ENCODE assay signal across 13 cellular contexts in genomic region chr22:19066531-19067271, GRCh38. TPM values are rescaled to one million over a fixed set of nuclear protein-coding genes. Genes with fewer than 3 reads are reported as not detected.
DNase-seq lines count a peak whose midpoint lies in the region; ATAC-seq and TF ChIP-seq lines count a peak whose summit lies in the region.
"Had no signal": no experiment of that assay in that cellular context is flagged by ENCODE, and none has a peak within 500 bp of the region (broad histone marks: within the 10 kb centered on the region; RNA-seq: fewer than 3 reads in every experiment).

No MANE protein-coding gene starts in this region.

- H3K27me3 ChIP-seq in AG04450 (ENCODE audit: control insufficient read depth, insufficient read depth, low read length): no peaks in the 10 kb centered on the region
- H3K27me3 ChIP-seq in stomach: no peaks in the 10 kb centered on the region
- H3K27me3 ChIP-seq: BLaER1 had no signal

- TF ChIP-seq CTCF in AG04450 (IDR thresholded peaks at IDR 0.05; ENCODE audit: low read depth, low read length) (no peak), cardiac fibroblast (IDR thresholded peaks at IDR 0.05; ENCODE audit: low read depth, low read length) (no peak), stomach (IDR thresholded peaks at IDR 0.05) (no peak)

- H3K9me3 ChIP-seq in AG04450 (ENCODE audit: control insufficient read depth, insufficient read depth, low read length) (no peaks in the 10 kb centered on the region), stomach (no peaks in the 10 kb centered on the region)
- H3K9me3 ChIP-seq: BLaER1 had no signal

- DNase-seq in AG04450 (ENCODE audit: low read depth, low spot score) (peak; percentile 42), HT1080 (ENCODE audit: low read depth) (peak; percentile 81), cardiac fibroblast (ENCODE audit: low read depth in 2 of 2) (peak; percentile 52 to 72), kidney tubule cell (ENCODE audit: low spot score) (peak; percentile 68), OCI-M1 (lab: John Stamatoyannopoulos, UW) (no peak), stomach (no peak)
- no peak for DNase-seq in stimulated activated naive CD4-positive, alpha-beta T cell treated with Interleukin-2 at 50 U/mL for 16 hours (lab: John Stamatoyannopoulos, UW)
- DNase-seq: activated CD4-positive, alpha-beta T cell treated with anti-CD3 and anti-CD28 coated beads, Interleukin-2, amount 50 U/mL, for 48 hours; activated naive CD8-positive, alpha-beta T cell treated with anti-CD3 and anti-CD28 coated beads, Interleukin-2, amount 10 ng/mL, durations not matched to agents 7 days and 5 days; effector CD8-positive, alpha-beta T cell; NCI-H1694 had no signal

- H3K27ac ChIP-seq in AG04450 (ENCODE audit: low read depth, low read length): peak overlapping the region; percentile 80
- no peak overlapping the region for H3K27ac ChIP-seq in stomach
- H3K27ac ChIP-seq: BLaER1 had no signal

- no peak for ATAC-seq in HG02571 (IDR thresholded peaks at IDR 0.05; ENCODE audit: unreplicated experiment)

- TF ChIP-seq POLR2A in stomach (IDR thresholded peaks at IDR 0.05): no peak

- WGBS in stomach, 5 donors: 93 to 98% (median 96%) methylated on average over 11 of the region's 11 CpGs

- H3K4me1 ChIP-seq in stomach: peaks cover 0 to 16% (median 15%) of the 10 kb centered on the region in 4 donors
- H3K4me1 ChIP-seq: BLaER1 had no signal

- POLR2A ChIA-PET in AG04450 (lab: Yijun Ruan, JAX): interaction anchor here (0.7 to 1.4 kb wide), 3 partner anchors 10 to 148 kb away, joined by 3 read pairs; no protein-coding TSS in a partner anchor

- CTCF ChIA-PET in AG04450 (lab: Charles Lee): interaction anchor here (0.6 to 1.1 kb wide), 2 partner anchors 19 to 909 kb away, joined by 3 read pairs; no protein-coding TSS in a partner anchor

- intact Hi-C loops in stomach (cut with DNase I; ENCODE audit: low total_unique reads): no loop called here

- H3K4me3 ChIP-seq in AG04450 (ENCODE audit: low read depth, low read length): no peak overlapping the region
- no peak overlapping the region for H3K4me3 ChIP-seq in cardiac fibroblast (replicated peaks in 1 of 2; ENCODE audit: low read depth in 2 of 2, low read length in 2 of 2)
- no peak overlapping the region for H3K4me3 ChIP-seq in stomach
- H3K4me3 ChIP-seq: BLaER1 had no signal

- TF ChIP-seq EP300 in stomach (IDR thresholded peaks at IDR 0.05): no peak

- H3K36me3 ChIP-seq in stomach: peaks cover 54 to 100% (median 96%) of the 10 kb centered on the region in 4 donors

RNA-seq across cellular contexts. Expression of gene DGCR2, which starts 55.5 kb away (rescaled TPM):
- 23.0 and 33.9 TPM in 2 replicates for polyA plus RNA-seq in AG04450 (2011; rRNA removed)
- 27.8 and 34.8 TPM in 2 replicates for polyA minus RNA-seq in AG04450 (2011; rRNA and poly(A)+ RNA removed)
- 29.9 and 33.6 TPM in 2 replicates for total RNA-seq in HT1080 (2014; rRNA removed; shearing (Covaris generic))
- 25.3 and 32.4 TPM in 2 replicates for polyA plus RNA-seq in HT1080 (2015; cell fraction: cytosol; rRNA removed)
- 37.7 and 43.1 TPM in 2 replicates for polyA plus RNA-seq in HT1080 (2015; cell fraction: nucleus; rRNA removed)
- total RNA-seq in stomach: 10 to 100 TPM; 11.1 to 75.3 (median 50.9) TPM
- 10 to 100 TPM in 2 of 3 donors, 1 to 10 TPM in 1; 5.0 to 22.2 (median 15.2) TPM for polyA plus RNA-seq in stomach

Comparison
In these comparisons a context has a peak if more than half of its experiments do, and no peak if none do; other contexts are left out.
1. DNase-seq: peak in AG04450 (single experiment), HT1080 (single experiment), cardiac fibroblast (2 of 2) and kidney tubule cell (single experiment); none in stimulated activated naive CD4-positive, alpha-beta T cell treated with Interleukin-2 at 50 U/mL for 16 hours (single experiment), OCI-M1 (single experiment) and stomach (single experiment).